20 cellular contexts compared by ENCODE assay signal in genomic region chr3:194757629-194758028, GRCh38.
DNase-seq lines count a peak whose midpoint lies in the region; ATAC-seq, FAIRE-seq and TF ChIP-seq lines count a peak whose summit lies in the region.
"Had no signal": no experiment of that assay in that cellular context is flagged by ENCODE, and none has a peak within 500 bp of the region (broad histone marks: within the 10 kb centered on the region; RNA-seq: fewer than 3 reads in every experiment).

No MANE protein-coding gene starts in this region.

- intact Hi-C loops in activated CD4-positive, alpha-beta T cell treated with anti-CD3 and anti-CD28 coated beads for 36 hours (cut with DNase I, micrococcal nuclease), result no loop called here

- ATAC-seq in activated CD4-positive, alpha-beta T cell treated with anti-CD3 and anti-CD28 coated beads for 36 hours, result no peak
- ATAC-seq: activated CD8-positive, alpha-beta T cell treated with anti-CD3 and anti-CD28 coated beads, Interleukin-2, amount 10 ng/mL, durations not matched to agents 7 days and 5 days; K562 had no signal

- no peaks in the 10 kb centered on the region for H3K36me3 ChIP-seq in HEK293 (ENCODE audit: control insufficient read depth in 2 of 2, insufficient read depth in 1 of 2, low read length in 2 of 2)
- no peaks in the 10 kb centered on the region for H3K36me3 ChIP-seq in mesenchymal stem cell (ENCODE audit: control insufficient read depth in 1 of 2, insufficient read depth in 2 of 2, low read depth in 1 of 2, low read length in 2 of 2)

- DNase-seq in choroid plexus epithelial cell (ENCODE audit: low read depth), result peak; percentile 31
- peak in 14 of 49 donors; percentile 3 to 52 (median 14) for DNase-seq in substantia nigra (lab: John Stamatoyannopoulos, UW)
- DNase-seq in activated CD4-positive, alpha-beta T cell treated with anti-CD3 and anti-CD28 coated beads for 36 hours, result no peak
- no peak for DNase-seq in mesenchymal stem cell
- DNase-seq in RCC 7860 (ENCODE audit: low spot score), result no peak
- no peak for DNase-seq in activated CD4-positive, alpha-beta T cell treated with anti-CD3 and anti-CD28 coated beads, Interleukin-2, amount 50 U/mL, for 48 hours
- DNase-seq: activated CD8-positive, alpha-beta T cell treated with anti-CD3 and anti-CD28 coated beads, Interleukin-2, amount 10 ng/mL, durations not matched to agents 7 days and 5 days; DMS53; kidney glomerular epithelial cell; naive B cell; NCI-H1105; NCI-H510A; PC-9; stimulated activated CD4-positive, alpha-beta T cell treated with anti-CD3 and anti-CD28 coated beads, Interleukin-15, amount 100 ng/mL, for 24 hours had no signal

- no peak overlapping the region for H3K27ac ChIP-seq in HEK293 (ENCODE audit: extremely low read depth, low read depth, low read length)
- H3K27ac ChIP-seq in layer of hippocampus (ENCODE audit: low read depth, low read length), result peak overlapping the region; percentile 70
- peak overlapping the region; percentile 91 for H3K27ac ChIP-seq in substantia nigra (ENCODE audit: low read depth, low read length, poor library complexity, severe bottlenecking)
- H3K27ac ChIP-seq in mesenchymal stem cell (ENCODE audit: low read length, poor library complexity, severe bottlenecking), result no peak overlapping the region
- H3K27ac ChIP-seq: hepatocyte, HL-60, PC-9 had no signal

- TF ChIP-seq CTCF in HEK293 (tag by site-specific recombination; IDR thresholded peaks at IDR 0.05), result no peak
- no peak for TF ChIP-seq CTCF in choroid plexus epithelial cell (conservative IDR thresholded peaks at IDR 0.05; ENCODE audit: low read depth, low read length)

- no peak overlapping the region for H3K9ac ChIP-seq in mesenchymal stem cell (ENCODE audit: low read length)

- no peak overlapping the region for H2BK12ac ChIP-seq in mesenchymal stem cell (ENCODE audit: low read length in 2 of 2)

- H3K4me2 ChIP-seq in mesenchymal stem cell (ENCODE audit: low read length, poor library complexity, severe bottlenecking), result no peak overlapping the region
- H3K4me2 ChIP-seq: hepatocyte, PC-9 had no signal

- H3K4me1 ChIP-seq in HEK293 (ENCODE audit: control insufficient read depth, insufficient read depth, low read length) (no peaks in the 10 kb centered on the region), mesenchymal stem cell (ENCODE audit: control insufficient read depth, insufficient read depth, low read depth, low read length) (no peaks in the 10 kb centered on the region)

- H3K23ac ChIP-seq in mesenchymal stem cell (ENCODE audit: low read length in 2 of 2), result no peak overlapping the region

- no peaks in the 10 kb centered on the region for H3K27me3 ChIP-seq in layer of hippocampus (ENCODE audit: control insufficient read depth, insufficient read depth, low read length)
- H3K27me3 ChIP-seq in mesenchymal stem cell (ENCODE audit: control insufficient read depth in 1 of 2, insufficient read depth in 1 of 2, low read length in 2 of 2), result peaks cover 38 to 53% of the 10 kb centered on the region in 2 experiments

- no peaks in the 10 kb centered on the region for H3K9me3 Mint-ChIP-seq in activated CD4-positive, alpha-beta T cell treated with anti-CD3 and anti-CD28 coated beads for 36 hours (ENCODE audit: low read depth)
- H3K9me3 Mint-ChIP-seq: naive B cell had no signal

- H2AK5ac ChIP-seq in mesenchymal stem cell (ENCODE audit: low read length, severe bottlenecking), result no peak overlapping the region

- CTCF ChIA-PET in HEK293 (lab: Yijun Ruan, JAX), result no interaction called here
- CTCF ChIA-PET in activated CD4-positive, alpha-beta T cell treated with anti-CD3 and anti-CD28 coated beads for 36 hours (lab: Charles Lee), result interaction anchor here (0.6 to 1.1 kb wide), 3 partner anchors 11 to 112 kb away, joined by 3 to 5 read pairs (median 3); no protein-coding TSS in a partner anchor

- no peak overlapping the region for H2BK5ac ChIP-seq in mesenchymal stem cell (ENCODE audit: low read depth, low read length, poor library complexity, severe bottlenecking)

- H3K14ac ChIP-seq in mesenchymal stem cell (ENCODE audit: low read length in 2 of 2), result no peak overlapping the region

- no peak overlapping the region for H2BK15ac ChIP-seq in mesenchymal stem cell (ENCODE audit: low read depth, poor library complexity, severe bottlenecking)

- POLR2A ChIA-PET in HEK293 (lab: Yijun Ruan, JAX), result interaction anchor here (1.2 kb wide), 1 partner anchor 71 kb away, joined by 3 read pairs; no protein-coding TSS in a partner anchor
- POLR2A ChIA-PET in activated CD4-positive, alpha-beta T cell treated with anti-CD3 and anti-CD28 coated beads for 36 hours (lab: Charles Lee), result no interaction called here

- no peak overlapping the region for H2BK120ac ChIP-seq in mesenchymal stem cell (ENCODE audit: low read depth, low read length)

- no peak for FAIRE-seq in RCC 7860 (lab: Jason Lieb, UNC)
- FAIRE-seq: K562 had no signal

- no peak overlapping the region for H4K8ac ChIP-seq in mesenchymal stem cell (ENCODE audit: low read length)

- H3K4ac ChIP-seq in mesenchymal stem cell (ENCODE audit: low read depth in 1 of 2, low read length in 2 of 2), result no peak overlapping the region

- 30% methylated on average over 2 of the region's 2 CpGs for WGBS in mesenchymal stem cell

- no peaks in the 10 kb centered on the region for H3K36me3 Mint-ChIP-seq in activated CD4-positive, alpha-beta T cell treated with anti-CD3 and anti-CD28 coated beads for 36 hours (ENCODE audit: low read depth)
- H3K36me3 Mint-ChIP-seq: naive B cell had no signal

- H4K91ac ChIP-seq in mesenchymal stem cell (ENCODE audit: low read length), result no peak overlapping the region

- H3K9me3 ChIP-seq in HEK293 (ENCODE audit: control insufficient read depth, insufficient read depth, low read depth, low read length), result no peaks in the 10 kb centered on the region
- H3K9me3 ChIP-seq in mesenchymal stem cell (ENCODE audit: control insufficient read depth, low read length), result no peaks in the 10 kb centered on the region

- H3K4me1 Mint-ChIP-seq in activated CD4-positive, alpha-beta T cell treated with anti-CD3 and anti-CD28 coated beads for 36 hours, result no peaks in the 10 kb centered on the region

- H2AFZ ChIP-seq in mesenchymal stem cell (ENCODE audit: low read depth, low read length), result no peak overlapping the region
- H2AFZ ChIP-seq: hepatocyte, PC-9 had no signal

- no peak overlapping the region for H3K27ac Mint-ChIP-seq in activated CD4-positive, alpha-beta T cell treated with anti-CD3 and anti-CD28 coated beads for 36 hours
- H3K27ac Mint-ChIP-seq: activated CD8-positive, alpha-beta T cell treated with anti-CD3 and anti-CD28 coated beads, Interleukin-2, amount 10 ng/mL, durations not matched to agents 7 days and 5 days; naive B cell; progenitor cell of endocrine pancreas had no signal

- no peak overlapping the region for H3K18ac ChIP-seq in mesenchymal stem cell (ENCODE audit: low read depth in 1 of 2, low read length in 2 of 2)

- H3K4me3 ChIP-seq in HEK293 (ENCODE audit: low read depth, low read length) (no peak overlapping the region), choroid plexus epithelial cell (ENCODE audit: low read depth, low read length) (no peak overlapping the region), mesenchymal stem cell (ENCODE audit: insufficient read depth in 1 of 2, low read depth in 1 of 2, low read length in 2 of 2) (no peak overlapping the region)
- H3K4me3 ChIP-seq: hepatocyte, K562, PC-9 had no signal

- H3K4me3 Mint-ChIP-seq in activated CD4-positive, alpha-beta T cell treated with anti-CD3 and anti-CD28 coated beads for 36 hours, result no peak overlapping the region
- H3K4me3 Mint-ChIP-seq: activated CD8-positive, alpha-beta T cell treated with anti-CD3 and anti-CD28 coated beads, Interleukin-2, amount 10 ng/mL, durations not matched to agents 7 days and 5 days; naive B cell had no signal

- H3K27me3 Mint-ChIP-seq in activated CD4-positive, alpha-beta T cell treated with anti-CD3 and anti-CD28 coated beads for 36 hours, result peaks cover 5% of the 10 kb centered on the region

- H3K79me1 ChIP-seq in mesenchymal stem cell (replicated peaks; ENCODE audit: low read length, poor library complexity, severe bottlenecking), result no peaks in the 10 kb centered on the region

TF ChIP-seq in HEK293, 187 proteins besides CTCF, POLR2A, EP300 and RAD21:
- no peak for TF ChIP-seq HOXA7 (CRISPR knock-in tag; IDR thresholded peaks at IDR 0.05; ENCODE audit: borderline replicate concordance)
- no peak for TF ChIP-seq ZNF513 (tag by site-specific recombination; IDR thresholded peaks at IDR 0.05)
- peak; percentile 72 for TF ChIP-seq ZIC2 (tag by site-specific recombination; IDR thresholded peaks at IDR 0.05)
- TF ChIP-seq GLI4 (tag by site-specific recombination; IDR thresholded peaks at IDR 0.05), result no peak
- no peak for TF ChIP-seq ZBTB49 (tag by site-specific recombination; IDR thresholded peaks at IDR 0.05; ENCODE audit: low read depth)
- no peak for TF ChIP-seq ZBTB7A (tag by site-specific recombination; IDR thresholded peaks at IDR 0.05; ENCODE audit: low read depth)
- no peak for TF ChIP-seq ZNF560 (tag by site-specific recombination; IDR thresholded peaks at IDR 0.05; ENCODE audit: borderline replicate concordance)
TF ChIP-seq in HEK293: peak in this region for 1.

Comparison
In these comparisons a context has a peak if more than half of its experiments do, and no peak if none do; other contexts are left out.
1. H3K27ac ChIP-seq: peak in layer of hippocampus (single experiment) and substantia nigra (single experiment); none in HEK293 (single experiment) and mesenchymal stem cell (single experiment).